Comparison of ENCODE assay signal across 31 cellular contexts in genomic region chr11:20126724-20127123, GRCh38. TPM values are rescaled to one million over a fixed set of nuclear protein-coding genes. Genes with fewer than 3 reads are reported as not detected.
"Had no signal": no experiment of that assay in that cellular context is flagged by ENCODE, and none has a peak within 500 bp of the region (broad histone marks: within the 10 kb centered on the region; RNA-seq: fewer than 3 reads in every experiment).

No MANE protein-coding gene starts in this region.

- H3K4me1 ChIP-seq: parathyroid adenoma, psoas muscle had no signal

- H3K9me3 ChIP-seq: esophagus muscularis mucosa, psoas muscle, sigmoid colon, tibial artery, upper lobe of right lung had no signal

- ATAC-seq: activated CD8-positive, alpha-beta T cell treated with anti-CD3 and anti-CD28 coated beads for 36 hours; activated T-cell treated with anti-CD3 and anti-CD28 coated beads, Interleukin-2, amount 50 U/mL, for 4 hours; activated T-helper 17 cell treated with anti-CD3 and anti-CD28 coated beads, Interleukin-2, amount 50 U/mL, for 72 hours; effector memory CD8-positive, alpha-beta T cell; left colon; naive thymus-derived CD4-positive, alpha-beta T cell; psoas muscle; stimulated activated memory B cell treated with anti-CD40 and anti-IgM and Interleukin-4, amounts not matched to agents 10 μg/mL and 1 μg/mL and 100 μg/mL, for 72 hours; stimulated activated naive CD8-positive, alpha-beta T cell treated with anti-CD3 and anti-CD28 coated beads, Interleukin-15, amount 100 ng/mL, for 72 hours; T-helper 17 cell; upper lobe of right lung had no signal

- H3K27me3 ChIP-seq: brain microvascular endothelial cell, esophagus muscularis mucosa, sigmoid colon, tibial artery had no signal

- H3K36me3 Mint-ChIP-seq: activated naive CD4-positive, alpha-beta T cell treated with anti-CD3 and anti-CD28 coated beads, Interleukin-2, amount 50 U/mL, for 24 hours; naive thymus-derived CD4-positive, alpha-beta T cell; stimulated activated memory B cell treated with anti-CD40 and anti-IgM and Interleukin-4, amounts not matched to agents 10 μg/mL and 1 μg/mL and 100 μg/mL, for 72 hours had no signal

- DNase-seq: activated B cell treated with CpG ODN at 0.5 μM for 24 hours; activated CD4-positive, alpha-beta T cell treated with anti-CD3 and anti-CD28 coated beads, Interleukin-2, amount 50 U/mL, for 1 hour; activated CD8-positive, alpha-beta T cell treated with anti-CD3 and anti-CD28 coated beads for 36 hours; activated T-cell treated with anti-CD3 and anti-CD28 coated beads, Interleukin-2, amount 50 U/mL, for 4 hours; brain microvascular endothelial cell; cortex of kidney; effector memory CD8-positive, alpha-beta T cell; left colon; mammary epithelial cell; naive thymus-derived CD4-positive, alpha-beta T cell; psoas muscle; sigmoid colon; stimulated activated CD4-positive, alpha-beta T cell treated with anti-CD3 and anti-CD28 coated beads, Interleukin-1b, Interleukin-23, amount 100 ng/mL, for 48 hours; stimulated activated CD4-positive, alpha-beta T cell treated with anti-CD3 and anti-CD28 coated beads, Interleukin-4, amount 100 ng/mL, for 4 hours; stimulated activated CD8-positive, alpha-beta memory T cell treated with anti-CD3 and anti-CD28 coated beads, Interleukin-4, amount 100 ng/mL, for 48 hours; stimulated activated naive CD8-positive, alpha-beta T cell treated with anti-CD3 and anti-CD28 coated beads, Interleukin-15, amount 100 ng/mL, for 72 hours; substantia nigra; T-helper 17 cell; tibial artery; upper lobe of right lung had no signal

- H3K4me1 Mint-ChIP-seq: activated T-helper 17 cell treated with anti-CD3 and anti-CD28 coated beads, Interleukin-2, amount 50 U/mL, for 72 hours; stimulated activated memory B cell treated with anti-CD40 and anti-IgM and Interleukin-4, amounts not matched to agents 10 μg/mL and 1 μg/mL and 100 μg/mL, for 72 hours had no signal

- H3K27ac ChIP-seq: brain microvascular endothelial cell, esophagus muscularis mucosa, parathyroid adenoma, psoas muscle, sigmoid colon, tibial artery, upper lobe of right lung had no signal

- H2AFZ ChIP-seq: parathyroid adenoma had no signal

- H3K4me3 Mint-ChIP-seq: activated B cell treated with CpG ODN at 0.5 μM for 24 hours; activated CD8-positive, alpha-beta T cell treated with anti-CD3 and anti-CD28 coated beads for 36 hours; activated naive CD4-positive, alpha-beta T cell treated with anti-CD3 and anti-CD28 coated beads, Interleukin-2, amount 50 U/mL, for 24 hours; activated T-cell treated with anti-CD3 and anti-CD28 coated beads, Interleukin-2, amount 50 U/mL, for 4 hours; activated T-helper 17 cell treated with anti-CD3 and anti-CD28 coated beads, Interleukin-2, amount 50 U/mL, for 72 hours; effector memory CD8-positive, alpha-beta T cell; naive thymus-derived CD4-positive, alpha-beta T cell; stimulated activated memory B cell treated with anti-CD40 and anti-IgM and Interleukin-4, amounts not matched to agents 10 μg/mL and 1 μg/mL and 100 μg/mL, for 72 hours; stimulated activated naive CD8-positive, alpha-beta T cell treated with anti-CD3 and anti-CD28 coated beads, Interleukin-15, amount 100 ng/mL, for 72 hours; T-helper 17 cell had no signal

- H3K9me3 Mint-ChIP-seq: activated B cell treated with CpG ODN at 0.5 μM for 24 hours; activated CD8-positive, alpha-beta T cell treated with anti-CD3 and anti-CD28 coated beads for 36 hours; activated naive CD4-positive, alpha-beta T cell treated with anti-CD3 and anti-CD28 coated beads, Interleukin-2, amount 50 U/mL, for 24 hours; activated T-cell treated with anti-CD3 and anti-CD28 coated beads, Interleukin-2, amount 50 U/mL, for 4 hours; activated T-helper 17 cell treated with anti-CD3 and anti-CD28 coated beads, Interleukin-2, amount 50 U/mL, for 72 hours; effector memory CD8-positive, alpha-beta T cell; naive thymus-derived CD4-positive, alpha-beta T cell; stimulated activated memory B cell treated with anti-CD40 and anti-IgM and Interleukin-4, amounts not matched to agents 10 μg/mL and 1 μg/mL and 100 μg/mL, for 72 hours; stimulated activated naive CD8-positive, alpha-beta T cell treated with anti-CD3 and anti-CD28 coated beads, Interleukin-15, amount 100 ng/mL, for 72 hours had no signal

- H3K27ac Mint-ChIP-seq: activated B cell treated with CpG ODN at 0.5 μM for 24 hours; activated CD8-positive, alpha-beta T cell treated with anti-CD3 and anti-CD28 coated beads for 36 hours; activated naive CD4-positive, alpha-beta T cell treated with anti-CD3 and anti-CD28 coated beads, Interleukin-2, amount 50 U/mL, for 24 hours; activated T-helper 17 cell treated with anti-CD3 and anti-CD28 coated beads, Interleukin-2, amount 50 U/mL, for 72 hours; effector memory CD8-positive, alpha-beta T cell; naive thymus-derived CD4-positive, alpha-beta T cell; stimulated activated memory B cell treated with anti-CD40 and anti-IgM and Interleukin-4, amounts not matched to agents 10 μg/mL and 1 μg/mL and 100 μg/mL, for 72 hours; stimulated activated naive CD8-positive, alpha-beta T cell treated with anti-CD3 and anti-CD28 coated beads, Interleukin-15, amount 100 ng/mL, for 72 hours; T-helper 17 cell had no signal

- H3K4me3 ChIP-seq: esophagus muscularis mucosa, psoas muscle, sigmoid colon, smooth muscle cell, tibial artery, upper lobe of right lung had no signal

- H3K9ac ChIP-seq: parathyroid adenoma had no signal

- H3K36me3 ChIP-seq: brain microvascular endothelial cell, esophagus muscularis mucosa, sigmoid colon, tibial artery, upper lobe of right lung had no signal

- H3K79me2 ChIP-seq: parathyroid adenoma had no signal

- FAIRE-seq: frontal cortex, islet of Langerhans had no signal

- H3K4me2 ChIP-seq: smooth muscle cell had no signal

RNA-seq across cellular contexts. Expression of gene DBX1, which starts 33.6 kb away (rescaled TPM):
- polyA plus RNA-seq: adipose tissue; liver; mammary epithelial cell; naive thymus-derived CD4-positive, alpha-beta T cell; neural cell; psoas muscle; sigmoid colon; smooth muscle cell had no signal
